ENCODE assay signal across 15 cellular contexts in the genomic region with DNA sequence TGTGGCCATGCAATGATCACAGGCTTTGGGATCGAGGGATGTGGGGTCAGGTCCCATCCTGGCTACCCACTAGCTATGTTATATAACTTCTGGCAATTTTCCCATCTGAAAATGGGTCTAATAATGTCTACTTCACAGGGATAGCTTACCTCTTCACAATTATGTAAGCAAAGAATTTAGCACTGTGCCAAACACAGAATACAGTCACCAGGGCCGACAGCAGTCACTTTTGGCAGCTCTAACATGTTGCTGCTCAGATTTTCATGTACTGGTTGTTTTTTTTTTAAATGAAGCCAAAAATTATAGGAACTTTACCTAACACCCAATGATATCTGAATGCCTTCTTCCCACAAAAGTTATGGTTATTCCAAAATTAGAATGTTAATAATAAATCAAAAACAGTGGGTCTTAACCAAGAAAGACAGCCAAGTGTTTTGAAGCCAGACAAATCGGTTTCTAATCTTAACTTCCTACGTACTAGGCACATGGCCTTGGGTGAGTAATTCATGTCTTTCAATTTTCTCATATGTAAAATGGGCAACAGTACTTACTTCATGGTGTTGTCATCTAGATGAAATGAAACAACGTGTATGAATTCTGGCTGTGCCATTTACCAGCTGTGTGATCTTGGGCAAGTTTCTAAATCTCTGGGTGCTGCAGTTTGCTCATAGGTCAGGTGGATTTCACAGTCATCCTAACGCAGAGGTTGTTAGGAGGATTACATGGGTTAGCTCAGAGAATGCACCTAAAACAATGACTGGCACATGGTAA. TPM values are rescaled to one million over a fixed set of nuclear protein-coding genes. Genes with fewer than 3 reads are reported as not detected.
A peak's percentile ranks its signal among the peaks of the same experiment; 100 is the strongest.
DNase-seq lines count a peak whose midpoint lies in the region; ATAC-seq and TF ChIP-seq lines count a peak whose summit lies in the region.
"Had no signal": no experiment of that assay in that cellular context is flagged by ENCODE, and none has a peak within 500 bp of the region (broad histone marks: within the 10 kb centered on the region; RNA-seq: fewer than 3 reads in every experiment).

No MANE protein-coding gene starts in this region.

- WGBS in body of pancreas, 2 donors = 35 to 39% methylated on average over 6 of the region's 6 CpGs

- H3K27ac ChIP-seq in body of pancreas = peak overlapping the region; percentile 9 to 68 (median 48)
- no peak overlapping the region for H3K27ac ChIP-seq in lower lobe of right lung
- H3K27ac ChIP-seq: HL-60 had no signal

- H3K36me3 ChIP-seq in body of pancreas (replicated peaks in 1 of 2; ENCODE audit: insufficient read depth in 1 of 2, low read depth in 2 of 2) (no peaks in the 10 kb centered on the region), lower lobe of right lung (no peaks in the 10 kb centered on the region)

- peaks cover 17% of the 10 kb centered on the region for H3K4me1 Mint-ChIP-seq in activated CD4-positive, alpha-beta memory T cell treated with anti-CD3 and anti-CD28 coated beads for 36 hours (ENCODE audit: low read depth)
- peaks cover 3% of the 10 kb centered on the region for H3K4me1 Mint-ChIP-seq in activated CD4-positive, alpha-beta memory T cell treated with anti-CD3 and anti-CD28 coated beads, Interleukin-2, amount 10 ng/mL, durations not matched to agents 7 days and 5 days
- H3K4me1 Mint-ChIP-seq in stimulated activated naive B cell treated with anti-CD40 and anti-IgM and Interleukin-4, amounts not matched to agents 10 μg/mL and 1 μg/mL and 100 μg/mL, for 72 hours = peaks cover 15 to 17% of the 10 kb centered on the region in 2 donors
- H3K4me1 Mint-ChIP-seq: central memory CD8-positive, alpha-beta T cell; neural crest cell had no signal

- no peak for TF ChIP-seq POLR2A in body of pancreas (IDR thresholded peaks at IDR 0.05)

- H3K4me3 Mint-ChIP-seq in activated CD4-positive, alpha-beta memory T cell treated with anti-CD3 and anti-CD28 coated beads for 36 hours = no peak overlapping the region
- H3K4me3 Mint-ChIP-seq in activated CD4-positive, alpha-beta memory T cell treated with anti-CD3 and anti-CD28 coated beads, Interleukin-2, amount 10 ng/mL, durations not matched to agents 7 days and 5 days = no peak overlapping the region
- H3K4me3 Mint-ChIP-seq in stimulated activated naive B cell treated with anti-CD40 and anti-IgM and Interleukin-4, amounts not matched to agents 10 μg/mL and 1 μg/mL and 100 μg/mL, for 72 hours = no peak overlapping the region
- H3K4me3 Mint-ChIP-seq: central memory CD8-positive, alpha-beta T cell; neural crest cell had no signal

- no peak overlapping the region for H3K4me3 ChIP-seq in body of pancreas
- no peak overlapping the region for H3K4me3 ChIP-seq in lower lobe of right lung
- H3K4me3 ChIP-seq: smooth muscle cell had no signal

- H3K27me3 ChIP-seq in body of pancreas (no peaks in the 10 kb centered on the region), lower lobe of right lung (ENCODE audit: low read depth) (no peaks in the 10 kb centered on the region)

- H3K9me3 ChIP-seq in body of pancreas (no peaks in the 10 kb centered on the region), lower lobe of right lung (no peaks in the 10 kb centered on the region)

- CTCF ChIA-PET in activated CD4-positive, alpha-beta memory T cell treated with anti-CD3 and anti-CD28 coated beads for 36 hours (lab: Charles Lee) = interaction anchor here (0.5 to 5.9 kb wide), 5 partner anchors 12 to 585 kb away, joined by 3 to 49 read pairs (median 3); partner anchors contain the start of genes AMIGO2 and PCED1B
- CTCF ChIA-PET in activated CD4-positive, alpha-beta memory T cell treated with anti-CD3 and anti-CD28 coated beads, Interleukin-2, amount 10 ng/mL, durations not matched to agents 7 days and 5 days (lab: Charles Lee) = interaction anchor here (0.6 kb wide), 1 partner anchor 120 kb away, joined by 4 read pairs; no protein-coding TSS in a partner anchor

- peak; percentile 48 for DNase-seq in activated CD4-positive, alpha-beta memory T cell treated with anti-CD3 and anti-CD28 coated beads for 36 hours
- no peak for DNase-seq in activated CD4-positive, alpha-beta memory T cell treated with anti-CD3 and anti-CD28 coated beads, Interleukin-2, amount 10 ng/mL, durations not matched to agents 7 days and 5 days
- peak in 3 of 4 donors; percentile 18 to 47 (median 23) for DNase-seq in body of pancreas
- DNase-seq in stimulated activated naive B cell treated with anti-CD40 and anti-IgM and Interleukin-4, amounts not matched to agents 10 μg/mL and 1 μg/mL and 100 μg/mL, for 72 hours = no peak
- no peak for DNase-seq in lower lobe of right lung
- DNase-seq in NCI-H446 (lab: John Stamatoyannopoulos, UW) = no peak
- DNase-seq: ACHN, trophoblast cell had no signal

- no peaks in the 10 kb centered on the region for H3K9me3 Mint-ChIP-seq in activated CD4-positive, alpha-beta memory T cell treated with anti-CD3 and anti-CD28 coated beads for 36 hours
- peaks cover 6% of the 10 kb centered on the region for H3K9me3 Mint-ChIP-seq in activated CD4-positive, alpha-beta memory T cell treated with anti-CD3 and anti-CD28 coated beads, Interleukin-2, amount 10 ng/mL, durations not matched to agents 7 days and 5 days
- no peaks in the 10 kb centered on the region for H3K9me3 Mint-ChIP-seq in stimulated activated naive B cell treated with anti-CD40 and anti-IgM and Interleukin-4, amounts not matched to agents 10 μg/mL and 1 μg/mL and 100 μg/mL, for 72 hours
- H3K9me3 Mint-ChIP-seq: central memory CD8-positive, alpha-beta T cell; neural crest cell had no signal

- peak overlapping the region; percentile 54 for H3K27ac Mint-ChIP-seq in activated CD4-positive, alpha-beta memory T cell treated with anti-CD3 and anti-CD28 coated beads for 36 hours
- H3K27ac Mint-ChIP-seq in activated CD4-positive, alpha-beta memory T cell treated with anti-CD3 and anti-CD28 coated beads, Interleukin-2, amount 10 ng/mL, durations not matched to agents 7 days and 5 days = no peak overlapping the region
- H3K27ac Mint-ChIP-seq in stimulated activated naive B cell treated with anti-CD40 and anti-IgM and Interleukin-4, amounts not matched to agents 10 μg/mL and 1 μg/mL and 100 μg/mL, for 72 hours = peak overlapping the region; percentile 37

- ATAC-seq in HG02938 (IDR thresholded peaks at IDR 0.05; ENCODE audit: unreplicated experiment) = peak; percentile 59
- ATAC-seq in body of pancreas = peak; percentile 92
- ATAC-seq in stimulated activated naive B cell treated with anti-CD40 and anti-IgM and Interleukin-4, amounts not matched to agents 10 μg/mL and 1 μg/mL and 100 μg/mL, for 72 hours (replicated peaks) = peak; percentile 67 to 77
- no peak for ATAC-seq in lower lobe of right lung
- ATAC-seq in HG02571 (IDR thresholded peaks at IDR 0.05; ENCODE audit: unreplicated experiment) = no peak

- H3K27me3 Mint-ChIP-seq in activated CD4-positive, alpha-beta memory T cell treated with anti-CD3 and anti-CD28 coated beads for 36 hours = no peaks in the 10 kb centered on the region
- H3K27me3 Mint-ChIP-seq in activated CD4-positive, alpha-beta memory T cell treated with anti-CD3 and anti-CD28 coated beads, Interleukin-2, amount 10 ng/mL, durations not matched to agents 7 days and 5 days = no peaks in the 10 kb centered on the region
- no peaks in the 10 kb centered on the region for H3K27me3 Mint-ChIP-seq in stimulated activated naive B cell treated with anti-CD40 and anti-IgM and Interleukin-4, amounts not matched to agents 10 μg/mL and 1 μg/mL and 100 μg/mL, for 72 hours
- H3K27me3 Mint-ChIP-seq: central memory CD8-positive, alpha-beta T cell had no signal

- intact Hi-C loops in activated CD4-positive, alpha-beta memory T cell treated with anti-CD3 and anti-CD28 coated beads for 36 hours (cut with micrococcal nuclease) = loop anchor here (1.0 kb wide), 1 partner anchor 18 kb away; no protein-coding TSS in a partner anchor
- intact Hi-C loops in body of pancreas (cut with DNase I) (no loop called here), lower lobe of right lung (cut with DNase I) (no loop called here)

- TF ChIP-seq CTCF in body of pancreas (IDR thresholded peaks at IDR 0.05) = no peak
- no peak for TF ChIP-seq CTCF in lower lobe of right lung (IDR thresholded peaks at IDR 0.05)

- no peaks in the 10 kb centered on the region for H3K36me3 Mint-ChIP-seq in activated CD4-positive, alpha-beta memory T cell treated with anti-CD3 and anti-CD28 coated beads for 36 hours
- H3K36me3 Mint-ChIP-seq in activated CD4-positive, alpha-beta memory T cell treated with anti-CD3 and anti-CD28 coated beads, Interleukin-2, amount 10 ng/mL, durations not matched to agents 7 days and 5 days (ENCODE audit: low read depth) = no peaks in the 10 kb centered on the region
- peaks cover 3 to 5% of the 10 kb centered on the region in 2 donors for H3K36me3 Mint-ChIP-seq in stimulated activated naive B cell treated with anti-CD40 and anti-IgM and Interleukin-4, amounts not matched to agents 10 μg/mL and 1 μg/mL and 100 μg/mL, for 72 hours

- H3K4me1 ChIP-seq in body of pancreas = peaks cover 27% of the 10 kb centered on the region
- H3K4me1 ChIP-seq in lower lobe of right lung = no peaks in the 10 kb centered on the region

- POLR2A ChIA-PET in activated CD4-positive, alpha-beta memory T cell treated with anti-CD3 and anti-CD28 coated beads for 36 hours (lab: Charles Lee) = interaction anchor here (0.7 to 1.6 kb wide), 2 partner anchors 149 to 328 kb away, joined by 3 to 5 read pairs; no protein-coding TSS in a partner anchor
- POLR2A ChIA-PET in activated CD4-positive, alpha-beta memory T cell treated with anti-CD3 and anti-CD28 coated beads, Interleukin-2, amount 10 ng/mL, durations not matched to agents 7 days and 5 days (lab: Charles Lee) = no interaction called here

RNA-seq across cellular contexts. Expression of gene PCED1B, which starts 13.0 kb away (rescaled TPM):
- total RNA-seq in activated CD4-positive, alpha-beta memory T cell treated with anti-CD3 and anti-CD28 coated beads for 36 hours = 100 to 1,000 TPM; 133 to 136 TPM
- total RNA-seq in activated CD4-positive, alpha-beta memory T cell treated with anti-CD3 and anti-CD28 coated beads, Interleukin-2, amount 10 ng/mL, durations not matched to agents 7 days and 5 days = 10 to 100 TPM; 57.1 to 62.2 TPM
- total RNA-seq in body of pancreas = 10 to 100 TPM in 1 of 2 donors, 1 to 10 TPM in 1; 2.3 to 14.2 TPM
- total RNA-seq in lower lobe of right lung = 13.4 TPM

RNA-seq across cellular contexts. Expression of gene AMIGO2, which starts 13.3 kb away (rescaled TPM):
- total RNA-seq in activated CD4-positive, alpha-beta memory T cell treated with anti-CD3 and anti-CD28 coated beads for 36 hours = 10 to 100 TPM; 12.4 to 13.6 TPM
- 1 to 10 TPM; 6.6 to 7.1 TPM for total RNA-seq in activated CD4-positive, alpha-beta memory T cell treated with anti-CD3 and anti-CD28 coated beads, Interleukin-2, amount 10 ng/mL, durations not matched to agents 7 days and 5 days
- total RNA-seq in body of pancreas (1 to 10 TPM; 2.6 to 4.0 TPM), lower lobe of right lung (40.2 TPM)
- total RNA-seq: OCI-LY7 had no signal

Comparison
In these comparisons a context has a peak if more than half of its experiments do, and no peak if none do; other contexts are left out.
1. DNase-seq: peak in activated CD4-positive, alpha-beta memory T cell treated with anti-CD3 and anti-CD28 coated beads for 36 hours (single experiment) and body of pancreas (3 of 4); none in activated CD4-positive, alpha-beta memory T cell treated with anti-CD3 and anti-CD28 coated beads, Interleukin-2, amount 10 ng/mL, durations not matched to agents 7 days and 5 days (single experiment), stimulated activated naive B cell treated with anti-CD40 and anti-IgM and Interleukin-4, amounts not matched to agents 10 μg/mL and 1 μg/mL and 100 μg/mL, for 72 hours (single experiment), lower lobe of right lung (single experiment) and NCI-H446 (0 of 2).
2. ATAC-seq: peak in HG02938 (single experiment), body of pancreas (single experiment) and stimulated activated naive B cell treated with anti-CD40 and anti-IgM and Interleukin-4, amounts not matched to agents 10 μg/mL and 1 μg/mL and 100 μg/mL, for 72 hours (2 of 2); none in lower lobe of right lung (0 of 2) and HG02571 (single experiment).